35 cellular contexts compared by ENCODE assay signal in genomic region chr15:77375133-77375532, GRCh38.
"Had no signal": no experiment of that assay in that cellular context is flagged by ENCODE, and none has a peak within 500 bp of the region (broad histone marks: within the 10 kb centered on the region; RNA-seq: fewer than 3 reads in every experiment).

No MANE protein-coding gene starts in this region.

- H3K9me3 ChIP-seq: MG63 had no signal

- H3K27me3 ChIP-seq: MG63 had no signal

- DNase-seq: Karpas-422, Kasumi-1, MG63, MM.1S, MV-4-11, NCI-H1048, NCI-H1092, NCI-H1092 treated with DMSO at 0.1 percent for 48 hours, NCI-H1105, NCI-H1105 treated with DMSO at 0.1 percent for 48 hours, NCI-H1417, NCI-H1417 treated with DMSO at 0.1 percent for 48 hours, NCI-H1436, NCI-H1436 treated with DMSO at 0.1 percent for 48 hours, NCI-H146, NCI-H1694, NCI-H1694 treated with DMSO at 0.1 percent for 48 hours, NCI-H187, NCI-H187 treated with DMSO at 0.1 percent for 48 hours, NCI-H1930, NCI-H2029, NCI-H2029 treated with DMSO at 0.1 percent for 48 hours, NCI-H2081, NCI-H2081 treated with DMSO at 0.1 percent for 48 hours, NCI-H2107, NCI-H2171, NCI-H2171 treated with DMSO at 0.1 percent for 48 hours, NCI-H2227 treated with DMSO at 0.1 percent for 48 hours, NCI-H226, NCI-H345, NCI-H446, NCI-H446 treated with DMSO at 0.1 percent for 48 hours, NCI-H510A, NCI-H510A treated with DMSO at 0.1 percent for 48 hours, NCI-H524 had no signal

- H3K36me3 ChIP-seq: MG63 had no signal

- H3K4me3 ChIP-seq: MG63 had no signal
